20 cellular contexts compared by ENCODE assay signal in the genomic region with DNA sequence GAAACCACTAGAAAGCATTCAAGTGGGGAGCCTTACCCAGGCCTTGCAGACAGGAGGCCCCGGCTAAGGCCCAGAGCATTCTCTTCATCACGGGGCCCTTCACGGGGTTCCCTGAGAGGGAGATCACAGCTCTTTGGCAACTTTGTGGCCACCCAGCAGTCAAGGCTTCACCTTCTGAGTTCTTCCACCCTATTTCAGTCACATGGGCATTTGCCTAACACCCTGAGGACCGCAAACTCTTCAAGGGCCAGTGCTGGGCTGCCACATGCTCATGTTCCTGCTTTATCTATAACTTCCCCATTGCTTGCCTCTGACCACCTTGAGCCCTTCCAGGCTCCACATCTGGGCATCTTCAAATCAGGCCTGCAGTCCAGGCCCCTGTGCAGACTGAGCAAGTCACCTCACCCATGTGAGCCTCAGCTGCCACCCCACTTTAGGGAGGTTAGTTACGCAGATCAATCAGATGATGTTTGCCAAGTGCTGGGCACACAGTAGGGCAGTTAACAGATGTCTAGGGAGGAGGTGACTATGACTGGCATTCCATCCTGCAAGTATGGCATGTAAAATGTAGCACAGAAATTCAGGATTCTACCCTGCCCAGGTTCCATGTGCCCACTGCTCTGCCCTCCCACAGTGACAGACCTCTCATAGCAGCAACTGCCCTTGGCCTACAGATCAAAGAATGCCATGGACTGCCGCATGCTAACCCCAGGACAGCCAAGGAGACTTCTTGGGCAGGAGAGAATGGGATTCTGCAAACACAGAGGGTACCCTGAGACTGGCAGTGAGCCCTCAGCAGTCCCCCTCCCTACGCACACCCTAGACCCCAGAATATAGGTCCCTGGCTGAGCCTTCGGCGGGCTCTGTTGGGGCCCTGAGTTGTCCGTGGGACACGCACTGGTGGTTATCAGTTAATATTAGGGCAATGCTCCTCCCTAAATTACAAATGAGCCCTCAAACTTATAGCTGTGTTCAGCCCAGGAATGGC. TPM values are rescaled to one million over a fixed set of nuclear protein-coding genes. Genes with fewer than 3 reads are reported as not detected.
DNase-seq lines count a peak whose midpoint lies in the region; ATAC-seq, FAIRE-seq and TF ChIP-seq lines count a peak whose summit lies in the region.
"Had no signal": no experiment of that assay in that cellular context is flagged by ENCODE, and none has a peak within 500 bp of the region (broad histone marks: within the 10 kb centered on the region; RNA-seq: fewer than 3 reads in every experiment).

No MANE protein-coding gene starts in this region.

- H3K27me3 ChIP-seq in bronchial epithelial cell (ENCODE audit: control insufficient read depth, insufficient read depth, low read length): no peaks in the 10 kb centered on the region
- H3K27me3 ChIP-seq: colonic mucosa, Peyer's patch, sigmoid colon had no signal

- FAIRE-seq in bronchial epithelial cell (lab: Jason Lieb, UNC): peak; percentile 32
- FAIRE-seq: endometrium had no signal

- DNase-seq in AML-193 (lab: John Stamatoyannopoulos, UW) (peak; percentile 92 to 93), MV-4-11 (lab: John Stamatoyannopoulos, UW) (peak; percentile 95), bronchial epithelial cell (ENCODE audit: low read depth) (no peak), mesenteric fat pad (ENCODE audit: low spot score) (peak; percentile 74)
- DNase-seq: activated CD4-positive, alpha-beta memory T cell treated with anti-CD3 and anti-CD28 coated beads for 36 hours; activated T-cell treated with anti-CD3 and anti-CD28 coated beads, Interleukin-2, amount 50 U/mL, for 1 hour; hippocampal formation; islet precursor cell; NCI-H2081 treated with DMSO at 0.1 percent for 48 hours; Peyer's patch; sigmoid colon; stimulated activated CD4-positive, alpha-beta T cell treated with anti-CD3 and anti-CD28 coated beads, Interleukin-1b, Interleukin-23, amount 100 ng/mL, for 48 hours; SW 1271 had no signal

- no peak overlapping the region for H3K4me3 ChIP-seq in bronchial epithelial cell (ENCODE audit: low read depth, low read length)
- H3K4me3 ChIP-seq: colonic mucosa, Peyer's patch, sigmoid colon had no signal

- no peaks in the 10 kb centered on the region for H3K36me3 ChIP-seq in bronchial epithelial cell (ENCODE audit: control insufficient read depth, insufficient read depth, low read length)
- H3K36me3 ChIP-seq: colonic mucosa, Peyer's patch, sigmoid colon had no signal

- no peak for TF ChIP-seq CTCF in bronchial epithelial cell (IDR thresholded peaks at IDR 0.05; ENCODE audit: insufficient read depth, low read length, severe bottlenecking)

- ATAC-seq in HG02610 (IDR thresholded peaks at IDR 0.05; ENCODE audit: unreplicated experiment) (no peak), HG02870 (IDR thresholded peaks at IDR 0.05; ENCODE audit: unreplicated experiment) (no peak), HG03432 (IDR thresholded peaks at IDR 0.05; ENCODE audit: unreplicated experiment) (no peak), GM18519 (IDR thresholded peaks at IDR 0.05; ENCODE audit: low FRiP score, unreplicated experiment) (no peak)

RNA-seq across cellular contexts. Expression of a gene that starts 37.5 kb away (rescaled TPM):
- 7.6 and 11.9 TPM in 2 replicates for total RNA-seq in bronchial epithelial cell
- 11.5 TPM for total RNA-seq in mesenteric fat pad

RNA-seq across cellular contexts. Expression of a gene that starts 50.8 kb away (rescaled TPM):
- total RNA-seq in bronchial epithelial cell (4.5 and 12.9 TPM in 2 replicates), mesenteric fat pad (17.7 TPM)
- total RNA-seq: CD4-positive, CD25-positive, alpha-beta regulatory T cell had no signal
